In the genomic region with DNA sequence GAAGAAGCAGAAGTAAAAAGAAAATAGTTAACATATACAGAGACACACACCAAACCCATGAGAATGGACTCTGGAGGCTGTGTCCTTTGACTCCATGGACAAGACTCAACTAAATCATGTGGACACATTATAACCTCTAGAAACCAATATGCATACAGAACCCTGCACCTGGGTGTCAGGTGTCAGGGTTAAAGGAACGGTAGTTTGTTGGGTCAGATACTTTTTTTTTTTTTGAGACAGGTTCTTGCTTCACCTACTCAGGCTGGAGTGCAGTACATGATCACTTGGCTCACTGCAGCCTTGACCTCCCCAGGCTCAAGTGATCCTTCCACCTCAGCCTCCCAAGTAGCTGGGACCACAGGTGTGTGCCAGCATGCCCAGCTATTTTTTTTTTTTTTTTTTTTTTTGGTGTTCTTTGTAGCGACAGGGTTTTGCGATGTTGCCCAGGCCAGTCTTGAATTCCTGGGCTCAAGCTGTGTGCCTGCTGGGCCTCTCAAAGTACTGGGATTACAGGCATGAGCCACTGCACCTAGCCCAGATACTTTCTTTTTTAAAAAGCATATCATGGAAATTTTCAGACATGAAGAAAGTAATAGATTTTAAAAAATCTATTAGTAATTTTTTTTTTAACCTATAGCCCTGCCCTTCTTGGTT, we compare ENCODE assay signal across 33 cellular contexts.
"Had no signal": no experiment of that assay in that cellular context is flagged by ENCODE, and none has a peak within 500 bp of the region (broad histone marks: within the 10 kb centered on the region; RNA-seq: fewer than 3 reads in every experiment).

No MANE protein-coding gene starts in this region.

- ATAC-seq: activated CD4-positive, alpha-beta T cell treated with anti-CD3 and anti-CD28 coated beads for 36 hours; activated naive CD4-positive, alpha-beta T cell treated with anti-CD3 and anti-CD28 coated beads, Interleukin-2, amount 50 U/mL, for 72 hours; activated T-cell treated with anti-CD3 and anti-CD28 coated beads, Interleukin-2, amount 50 U/mL, for 72 hours; foreskin keratinocyte; gastrocnemius medialis; heart left ventricle; T-helper 17 cell had no signal

- H3K27ac Mint-ChIP-seq: activated CD4-positive, alpha-beta memory T cell treated with anti-CD3 and anti-CD28 coated beads, Interleukin-2, amount 10 ng/mL, durations not matched to agents 7 days and 5 days; activated CD4-positive, alpha-beta T cell treated with anti-CD3 and anti-CD28 coated beads for 36 hours; activated CD4-positive, alpha-beta T cell treated with anti-CD3 and anti-CD28 coated beads, Interleukin-2, amount 10 ng/mL, durations not matched to agents 24 days and 14 days; activated naive CD4-positive, alpha-beta T cell treated with anti-CD3 and anti-CD28 coated beads, Interleukin-2, amount 10 ng/mL, durations not matched to agents 7 days and 5 days; activated naive CD4-positive, alpha-beta T cell treated with anti-CD3 and anti-CD28 coated beads, Interleukin-2, amount 50 U/mL, for 72 hours; activated naive CD8-positive, alpha-beta T cell treated with anti-CD3 and anti-CD28 coated beads, Interleukin-2, amount 10 ng/mL, durations not matched to agents 7 days and 5 days; activated T-cell treated with anti-CD3 and anti-CD28 coated beads, Interleukin-2, amount 50 U/mL, for 24 hours; activated T-cell treated with anti-CD3 and anti-CD28 coated beads, Interleukin-2, amount 50 U/mL, for 72 hours; T-helper 17 cell; T-helper 2 cell treated with Interferon-gamma antibody and Interleukin-4, amounts not matched to agents 5 μg/mL and 100 μg/mL, for 36 hours had no signal

- DNase-seq: activated CD4-positive, alpha-beta memory T cell treated with anti-CD3 and anti-CD28 coated beads, Interleukin-2, amount 10 ng/mL, durations not matched to agents 7 days and 5 days; activated CD4-positive, alpha-beta T cell treated with anti-CD3 and anti-CD28 coated beads for 36 hours; activated CD4-positive, alpha-beta T cell treated with anti-CD3 and anti-CD28 coated beads, Interleukin-2, amount 10 ng/mL, durations not matched to agents 24 days and 14 days; activated CD4-positive, alpha-beta T cell treated with anti-CD3 and anti-CD28 coated beads, Interleukin-2, amount 50 U/mL, for 4 hours; activated CD4-positive, CD25-positive, alpha-beta regulatory T cell; activated CD4-positive, CD25-positive, alpha-beta regulatory T cell treated with anti-CD3 and anti-CD28 coated beads, Interleukin-2, amount 50 U/mL, for 72 hours; activated CD8-positive, alpha-beta memory T cell treated with anti-CD3 and anti-CD28 coated beads, Interleukin-2, amount 50 U/mL, for 48 hours; activated gamma-delta T cell; activated naive CD4-positive, alpha-beta T cell; activated naive CD4-positive, alpha-beta T cell treated with anti-CD3 and anti-CD28 coated beads, Interleukin-2, amount 10 ng/mL, durations not matched to agents 7 days and 5 days; activated naive CD8-positive, alpha-beta T cell treated with anti-CD3 and anti-CD28 coated beads, Interleukin-2, amount 10 ng/mL, durations not matched to agents 7 days and 5 days; activated T-cell treated with anti-CD3 and anti-CD28 coated beads for 4 hours; activated T-cell treated with anti-CD3 and anti-CD28 coated beads, Interleukin-2, amount 50 U/mL, for 24 hours; activated T-cell treated with anti-CD3 and anti-CD28 coated beads, Interleukin-2, amount 50 U/mL, for 72 hours; central memory CD4-positive, alpha-beta T cell; cerebellar nuclear complex; colonic mucosa; effector memory CD4-positive, alpha-beta T cell; erythroblast; foreskin keratinocyte; gastrocnemius medialis; glutamatergic neuron; heart left ventricle; T-helper 17 cell; T1000; WERI-Rb-1 had no signal

- H3K4me1 Mint-ChIP-seq: activated CD4-positive, alpha-beta memory T cell treated with anti-CD3 and anti-CD28 coated beads, Interleukin-2, amount 10 ng/mL, durations not matched to agents 7 days and 5 days; activated CD4-positive, alpha-beta T cell treated with anti-CD3 and anti-CD28 coated beads for 36 hours; activated CD4-positive, alpha-beta T cell treated with anti-CD3 and anti-CD28 coated beads, Interleukin-2, amount 10 ng/mL, durations not matched to agents 24 days and 14 days; activated naive CD4-positive, alpha-beta T cell treated with anti-CD3 and anti-CD28 coated beads, Interleukin-2, amount 10 ng/mL, durations not matched to agents 7 days and 5 days; activated naive CD8-positive, alpha-beta T cell treated with anti-CD3 and anti-CD28 coated beads, Interleukin-2, amount 10 ng/mL, durations not matched to agents 7 days and 5 days had no signal

- H3K9me3 ChIP-seq: ascending aorta, breast epithelium, colonic mucosa, esophagus muscularis mucosa, gastrocnemius medialis had no signal

- H3K27me3 ChIP-seq: ascending aorta, breast epithelium, cardiac muscle cell, colonic mucosa, esophagus muscularis mucosa, foreskin keratinocyte, gastrocnemius medialis, heart left ventricle had no signal

- H3K9me3 Mint-ChIP-seq: activated naive CD4-positive, alpha-beta T cell treated with anti-CD3 and anti-CD28 coated beads, Interleukin-2, amount 50 U/mL, for 72 hours; activated T-cell treated with anti-CD3 and anti-CD28 coated beads, Interleukin-2, amount 50 U/mL, for 24 hours had no signal

- H3K27me3 Mint-ChIP-seq: activated CD4-positive, alpha-beta memory T cell treated with anti-CD3 and anti-CD28 coated beads, Interleukin-2, amount 10 ng/mL, durations not matched to agents 7 days and 5 days; activated CD4-positive, alpha-beta T cell treated with anti-CD3 and anti-CD28 coated beads for 36 hours; activated CD4-positive, alpha-beta T cell treated with anti-CD3 and anti-CD28 coated beads, Interleukin-2, amount 10 ng/mL, durations not matched to agents 24 days and 14 days; activated naive CD4-positive, alpha-beta T cell treated with anti-CD3 and anti-CD28 coated beads, Interleukin-2, amount 10 ng/mL, durations not matched to agents 7 days and 5 days; activated naive CD8-positive, alpha-beta T cell treated with anti-CD3 and anti-CD28 coated beads, Interleukin-2, amount 10 ng/mL, durations not matched to agents 7 days and 5 days; activated T-cell treated with anti-CD3 and anti-CD28 coated beads, Interleukin-2, amount 50 U/mL, for 24 hours; brain; T-helper 17 cell had no signal

- H3K27ac ChIP-seq: ascending aorta, breast epithelium, cardiac muscle cell, colonic mucosa, esophagus muscularis mucosa, foreskin keratinocyte, gastrocnemius medialis, heart left ventricle, WERI-Rb-1 had no signal

- H3K4me3 Mint-ChIP-seq: activated CD4-positive, alpha-beta memory T cell treated with anti-CD3 and anti-CD28 coated beads, Interleukin-2, amount 10 ng/mL, durations not matched to agents 7 days and 5 days; activated CD4-positive, alpha-beta T cell treated with anti-CD3 and anti-CD28 coated beads for 36 hours; activated CD4-positive, alpha-beta T cell treated with anti-CD3 and anti-CD28 coated beads, Interleukin-2, amount 10 ng/mL, durations not matched to agents 24 days and 14 days; activated naive CD4-positive, alpha-beta T cell treated with anti-CD3 and anti-CD28 coated beads, Interleukin-2, amount 10 ng/mL, durations not matched to agents 7 days and 5 days; activated naive CD8-positive, alpha-beta T cell treated with anti-CD3 and anti-CD28 coated beads, Interleukin-2, amount 10 ng/mL, durations not matched to agents 7 days and 5 days; activated T-cell treated with anti-CD3 and anti-CD28 coated beads, Interleukin-2, amount 50 U/mL, for 24 hours; activated T-cell treated with anti-CD3 and anti-CD28 coated beads, Interleukin-2, amount 50 U/mL, for 72 hours; brain; T-helper 17 cell; T-helper 2 cell treated with Interferon-gamma antibody and Interleukin-4, amounts not matched to agents 5 μg/mL and 100 μg/mL, for 36 hours had no signal

- H3K36me3 ChIP-seq: ascending aorta, breast epithelium, cardiac muscle cell, colonic mucosa, gastrocnemius medialis, heart left ventricle, WERI-Rb-1 had no signal

- H3K4me1 ChIP-seq: ascending aorta, breast epithelium, colonic mucosa, foreskin keratinocyte had no signal

- H3K4me3 ChIP-seq: ascending aorta, breast epithelium, cardiac muscle cell, colonic mucosa, esophagus muscularis mucosa, gastrocnemius medialis, heart left ventricle had no signal
